Comparison of ENCODE assay signal across 1 cellular context in genomic region chr10:78255214-78255613, GRCh38.
TF ChIP-seq lines count a peak whose summit lies in the region.

No MANE protein-coding gene starts in this region.

TF ChIP-seq in H1, 55 proteins besides CTCF, POLR2A, EP300 and RAD21 (continued from another document):
- TF ChIP-seq RFX5 (IDR thresholded peaks at IDR 0.05; ENCODE audit: borderline replicate concordance, low read depth, low read length) = no peak
- TF ChIP-seq CHD7 (IDR thresholded peaks at IDR 0.05; ENCODE audit: insufficient replicate concordance, low read length) = no peak
- no peak for TF ChIP-seq NANOG (IDR thresholded peaks at IDR 0.05; ENCODE audit: insufficient read depth, low read depth, low read length, poor library complexity, severe bottlenecking)
- no peak for TF ChIP-seq SP2 (IDR thresholded peaks at IDR 0.05; ENCODE audit: low read length)
- TF ChIP-seq CBX5 (IDR thresholded peaks at IDR 0.05; ENCODE audit: low read depth, low read length) = no peak
- TF ChIP-seq TEAD4 (IDR thresholded peaks at IDR 0.05; ENCODE audit: low read depth, low read length) = no peak
- no peak for TF ChIP-seq PHF8 (conservative IDR thresholded peaks at IDR 0.05; ENCODE audit: low read depth, low read length)
- no peak for TF ChIP-seq SIX5 (IDR thresholded peaks at IDR 0.05; ENCODE audit: low read depth, low read length)
- TF ChIP-seq SUZ12 (IDR thresholded peaks at IDR 0.05; ENCODE audit: low read length) = no peak
- no peak for TF ChIP-seq E2F6 (IDR thresholded peaks at IDR 0.05)
